1 cellular context compared by ENCODE assay signal in the genomic region with DNA sequence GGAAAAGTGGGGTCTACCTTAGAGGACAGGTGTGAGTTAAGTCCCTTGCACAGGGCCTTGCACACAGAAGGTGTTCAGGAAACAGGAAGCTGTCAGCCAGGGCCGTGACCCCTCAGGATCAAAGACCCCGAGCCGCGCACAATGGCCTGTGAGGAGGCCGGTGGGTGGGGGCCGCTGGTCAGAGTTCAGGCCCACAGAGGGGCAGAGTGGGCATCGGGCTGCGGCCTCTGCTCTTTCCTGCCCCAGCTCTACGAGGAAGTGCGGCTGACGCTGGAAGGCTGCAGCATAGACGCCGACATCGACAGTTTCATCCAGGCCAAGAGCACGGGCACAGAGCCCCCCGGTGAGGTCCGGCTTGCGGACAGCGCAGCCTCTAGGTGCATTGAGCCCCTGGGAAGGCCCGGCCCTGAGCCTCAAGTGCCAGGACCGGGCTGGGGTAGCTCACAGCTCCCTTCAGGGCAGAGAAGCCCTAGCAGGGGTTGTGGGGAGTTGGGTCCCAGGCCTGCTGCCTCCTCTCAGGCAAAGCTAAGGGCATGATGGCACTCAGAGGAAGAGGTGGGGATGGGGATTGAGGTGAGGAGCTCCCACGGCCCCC.
TF ChIP-seq lines count a peak whose summit lies in the region.

No MANE protein-coding gene starts in this region.

TF ChIP-seq in HepG2, 621 proteins besides CTCF, POLR2A, EP300 and RAD21 (continued from another document and continues in another):
- TF ChIP-seq ZBTB4 (CRISPR knock-in tag; IDR thresholded peaks at IDR 0.05; ENCODE audit: borderline replicate concordance) (no peak; the same call in 1 of the 2 replicates), ZNF264 (CRISPR knock-in tag; IDR thresholded peaks at IDR 0.05) (0 out of 2 replicates have a peak, but pooled peaks have one; percentile 11), KDM4B (CRISPR knock-in tag; IDR thresholded peaks at IDR 0.05) (no peak), MATR3 (CRISPR knock-in tag; IDR thresholded peaks at IDR 0.05) (no peak), ESRRA (CRISPR knock-in tag; IDR thresholded peaks at IDR 0.05; ENCODE audit: low read depth) (peak; percentile 52; the same call in 1 of the 2 replicates), NONO (IDR thresholded peaks at IDR 0.05) (no peak), NONO (CRISPR knock-in tag; conservative IDR thresholded peaks at IDR 0.05) (peak; percentile 70), NCOR1 (IDR thresholded peaks at IDR 0.05; ENCODE audit: borderline replicate concordance, low read length) (peak; percentile 52; the same call in 1 of the 2 replicates), FOXK1 (CRISPR knock-in tag; IDR thresholded peaks at IDR 0.05; ENCODE audit: borderline replicate concordance, low read depth) (peak; percentile 36; the same call in 1 of the 2 replicates), ZKSCAN5 (CRISPR knock-in tag; IDR thresholded peaks at IDR 0.05) (no peak), ZNF17 (CRISPR knock-in tag; IDR thresholded peaks at IDR 0.05) (no peak), NFIB (CRISPR knock-in tag; IDR thresholded peaks at IDR 0.05; ENCODE audit: borderline replicate concordance) (no peak), ARNT (IDR thresholded peaks at IDR 0.05) (no peak), ZNF816 (CRISPR knock-in tag; IDR thresholded peaks at IDR 0.05; ENCODE audit: borderline replicate concordance) (no peak), MLLT10 (CRISPR knock-in tag; IDR thresholded peaks at IDR 0.05) (no peak), ZNF543 (CRISPR knock-in tag; IDR thresholded peaks at IDR 0.05) (peak; percentile 84), PHF5A (CRISPR knock-in tag; IDR thresholded peaks at IDR 0.05; ENCODE audit: low read depth, unreplicated experiment) (no peak), NR2F6 (IDR thresholded peaks at IDR 0.05) (peak; percentile 94), NR2F6 (CRISPR knock-in tag; IDR thresholded peaks at IDR 0.05) (peak; percentile 96), PCBP1 (IDR thresholded peaks at IDR 0.05; ENCODE audit: borderline replicate concordance, low read depth, low read length) (no peak), MED1 (CRISPR knock-in tag; IDR thresholded peaks at IDR 0.05) (peak; percentile 30; the same call in 1 of the 2 replicates), ZNF143 (CRISPR knock-in tag; IDR thresholded peaks at IDR 0.05) (no peak), ONECUT2 (CRISPR knock-in tag; IDR thresholded peaks at IDR 0.05) (no peak)
- TF ChIP-seq, protein P1, sequence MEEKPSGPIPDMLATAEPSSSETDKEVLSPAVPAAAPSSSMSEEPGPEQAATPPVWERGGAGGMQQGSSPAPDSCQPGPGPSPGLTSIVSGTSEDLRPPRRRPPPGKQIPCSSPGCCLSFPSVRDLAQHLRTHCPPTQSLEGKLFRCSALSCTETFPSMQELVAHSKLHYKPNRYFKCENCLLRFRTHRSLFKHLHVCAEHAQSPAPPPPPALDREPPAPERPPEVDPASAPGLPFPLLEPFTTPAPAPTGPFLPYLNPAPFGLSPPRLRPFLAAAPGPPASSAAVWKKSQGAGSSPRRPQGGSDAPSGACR (CRISPR knock-in tag; IDR thresholded peaks at IDR 0.05), result peak; percentile 51; the same call in 1 of the 2 replicates
- TF ChIP-seq, protein P2, sequence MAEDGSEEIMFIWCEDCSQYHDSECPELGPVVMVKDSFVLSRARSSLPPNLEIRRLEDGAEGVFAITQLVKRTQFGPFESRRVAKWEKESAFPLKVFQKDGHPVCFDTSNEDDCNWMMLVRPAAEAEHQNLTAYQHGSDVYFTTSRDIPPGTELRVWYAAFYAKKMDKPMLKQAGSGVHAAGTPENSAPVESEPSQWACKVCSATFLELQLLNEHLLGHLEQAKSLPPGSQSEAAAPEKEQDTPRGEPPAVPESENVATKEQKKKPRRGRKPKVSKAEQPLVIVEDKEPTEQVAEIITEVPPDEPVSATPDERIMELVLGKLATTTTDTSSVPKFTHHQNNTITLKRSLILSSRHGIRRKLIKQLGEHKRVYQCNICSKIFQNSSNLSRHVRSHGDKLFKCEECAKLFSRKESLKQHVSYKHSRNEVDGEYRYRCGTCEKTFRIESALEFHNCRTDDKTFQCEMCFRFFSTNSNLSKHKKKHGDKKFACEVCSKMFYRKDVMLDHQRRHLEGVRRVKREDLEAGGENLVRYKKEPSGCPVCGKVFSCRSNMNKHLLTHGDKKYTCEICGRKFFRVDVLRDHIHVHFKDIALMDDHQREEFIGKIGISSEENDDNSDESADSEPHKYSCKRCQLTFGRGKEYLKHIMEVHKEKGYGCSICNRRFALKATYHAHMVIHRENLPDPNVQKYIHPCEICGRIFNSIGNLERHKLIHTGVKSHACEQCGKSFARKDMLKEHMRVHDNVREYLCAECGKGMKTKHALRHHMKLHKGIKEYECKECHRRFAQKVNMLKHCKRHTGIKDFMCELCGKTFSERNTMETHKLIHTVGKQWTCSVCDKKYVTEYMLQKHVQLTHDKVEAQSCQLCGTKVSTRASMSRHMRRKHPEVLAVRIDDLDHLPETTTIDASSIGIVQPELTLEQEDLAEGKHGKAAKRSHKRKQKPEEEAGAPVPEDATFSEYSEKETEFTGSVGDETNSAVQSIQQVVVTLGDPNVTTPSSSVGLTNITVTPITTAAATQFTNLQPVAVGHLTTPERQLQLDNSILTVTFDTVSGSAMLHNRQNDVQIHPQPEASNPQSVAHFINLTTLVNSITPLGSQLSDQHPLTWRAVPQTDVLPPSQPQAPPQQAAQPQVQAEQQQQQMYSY (CRISPR knock-in tag; IDR thresholded peaks at IDR 0.05), result 0 out of 2 replicates have a peak, but pooled peaks have one; percentile 18
- TF ChIP-seq, protein P3, sequence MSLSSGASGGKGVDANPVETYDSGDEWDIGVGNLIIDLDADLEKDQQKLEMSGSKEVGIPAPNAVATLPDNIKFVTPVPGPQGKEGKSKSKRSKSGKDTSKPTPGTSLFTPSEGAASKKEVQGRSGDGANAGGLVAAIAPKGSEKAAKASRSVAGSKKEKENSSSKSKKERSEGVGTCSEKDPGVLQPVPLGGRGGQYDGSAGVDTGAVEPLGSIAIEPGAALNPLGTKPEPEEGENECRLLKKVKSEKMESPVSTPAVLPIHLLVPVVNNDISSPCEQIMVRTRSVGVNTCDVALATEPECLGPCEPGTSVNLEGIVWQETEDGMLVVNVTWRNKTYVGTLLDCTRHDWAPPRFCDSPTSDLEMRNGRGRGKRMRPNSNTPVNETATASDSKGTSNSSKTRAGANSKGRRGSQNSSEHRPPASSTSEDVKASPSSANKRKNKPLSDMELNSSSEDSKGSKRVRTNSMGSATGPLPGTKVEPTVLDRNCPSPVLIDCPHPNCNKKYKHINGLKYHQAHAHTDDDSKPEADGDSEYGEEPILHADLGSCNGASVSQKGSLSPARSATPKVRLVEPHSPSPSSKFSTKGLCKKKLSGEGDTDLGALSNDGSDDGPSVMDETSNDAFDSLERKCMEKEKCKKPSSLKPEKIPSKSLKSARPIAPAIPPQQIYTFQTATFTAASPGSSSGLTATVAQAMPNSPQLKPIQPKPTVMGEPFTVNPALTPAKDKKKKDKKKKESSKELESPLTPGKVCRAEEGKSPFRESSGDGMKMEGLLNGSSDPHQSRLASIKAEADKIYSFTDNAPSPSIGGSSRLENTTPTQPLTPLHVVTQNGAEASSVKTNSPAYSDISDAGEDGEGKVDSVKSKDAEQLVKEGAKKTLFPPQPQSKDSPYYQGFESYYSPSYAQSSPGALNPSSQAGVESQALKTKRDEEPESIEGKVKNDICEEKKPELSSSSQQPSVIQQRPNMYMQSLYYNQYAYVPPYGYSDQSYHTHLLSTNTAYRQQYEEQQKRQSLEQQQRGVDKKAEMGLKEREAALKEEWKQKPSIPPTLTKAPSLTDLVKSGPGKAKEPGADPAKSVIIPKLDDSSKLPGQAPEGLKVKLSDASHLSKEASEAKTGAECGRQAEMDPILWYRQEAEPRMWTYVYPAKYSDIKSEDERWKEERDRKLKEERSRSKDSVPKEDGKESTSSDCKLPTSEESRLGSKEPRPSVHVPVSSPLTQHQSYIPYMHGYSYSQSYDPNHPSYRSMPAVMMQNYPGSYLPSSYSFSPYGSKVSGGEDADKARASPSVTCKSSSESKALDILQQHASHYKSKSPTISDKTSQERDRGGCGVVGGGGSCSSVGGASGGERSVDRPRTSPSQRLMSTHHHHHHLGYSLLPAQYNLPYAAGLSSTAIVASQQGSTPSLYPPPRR (CRISPR knock-in tag; IDR thresholded peaks at IDR 0.05; ENCODE audit: borderline replicate concordance), result peak; percentile 82
- TF ChIP-seq, protein P4, sequence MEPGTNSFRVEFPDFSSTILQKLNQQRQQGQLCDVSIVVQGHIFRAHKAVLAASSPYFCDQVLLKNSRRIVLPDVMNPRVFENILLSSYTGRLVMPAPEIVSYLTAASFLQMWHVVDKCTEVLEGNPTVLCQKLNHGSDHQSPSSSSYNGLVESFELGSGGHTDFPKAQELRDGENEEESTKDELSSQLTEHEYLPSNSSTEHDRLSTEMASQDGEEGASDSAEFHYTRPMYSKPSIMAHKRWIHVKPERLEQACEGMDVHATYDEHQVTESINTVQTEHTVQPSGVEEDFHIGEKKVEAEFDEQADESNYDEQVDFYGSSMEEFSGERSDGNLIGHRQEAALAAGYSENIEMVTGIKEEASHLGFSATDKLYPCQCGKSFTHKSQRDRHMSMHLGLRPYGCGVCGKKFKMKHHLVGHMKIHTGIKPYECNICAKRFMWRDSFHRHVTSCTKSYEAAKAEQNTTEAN (CRISPR knock-in tag; conservative IDR thresholded peaks at IDR 0.05), result peak; percentile 86
- TF ChIP-seq, protein P5, sequence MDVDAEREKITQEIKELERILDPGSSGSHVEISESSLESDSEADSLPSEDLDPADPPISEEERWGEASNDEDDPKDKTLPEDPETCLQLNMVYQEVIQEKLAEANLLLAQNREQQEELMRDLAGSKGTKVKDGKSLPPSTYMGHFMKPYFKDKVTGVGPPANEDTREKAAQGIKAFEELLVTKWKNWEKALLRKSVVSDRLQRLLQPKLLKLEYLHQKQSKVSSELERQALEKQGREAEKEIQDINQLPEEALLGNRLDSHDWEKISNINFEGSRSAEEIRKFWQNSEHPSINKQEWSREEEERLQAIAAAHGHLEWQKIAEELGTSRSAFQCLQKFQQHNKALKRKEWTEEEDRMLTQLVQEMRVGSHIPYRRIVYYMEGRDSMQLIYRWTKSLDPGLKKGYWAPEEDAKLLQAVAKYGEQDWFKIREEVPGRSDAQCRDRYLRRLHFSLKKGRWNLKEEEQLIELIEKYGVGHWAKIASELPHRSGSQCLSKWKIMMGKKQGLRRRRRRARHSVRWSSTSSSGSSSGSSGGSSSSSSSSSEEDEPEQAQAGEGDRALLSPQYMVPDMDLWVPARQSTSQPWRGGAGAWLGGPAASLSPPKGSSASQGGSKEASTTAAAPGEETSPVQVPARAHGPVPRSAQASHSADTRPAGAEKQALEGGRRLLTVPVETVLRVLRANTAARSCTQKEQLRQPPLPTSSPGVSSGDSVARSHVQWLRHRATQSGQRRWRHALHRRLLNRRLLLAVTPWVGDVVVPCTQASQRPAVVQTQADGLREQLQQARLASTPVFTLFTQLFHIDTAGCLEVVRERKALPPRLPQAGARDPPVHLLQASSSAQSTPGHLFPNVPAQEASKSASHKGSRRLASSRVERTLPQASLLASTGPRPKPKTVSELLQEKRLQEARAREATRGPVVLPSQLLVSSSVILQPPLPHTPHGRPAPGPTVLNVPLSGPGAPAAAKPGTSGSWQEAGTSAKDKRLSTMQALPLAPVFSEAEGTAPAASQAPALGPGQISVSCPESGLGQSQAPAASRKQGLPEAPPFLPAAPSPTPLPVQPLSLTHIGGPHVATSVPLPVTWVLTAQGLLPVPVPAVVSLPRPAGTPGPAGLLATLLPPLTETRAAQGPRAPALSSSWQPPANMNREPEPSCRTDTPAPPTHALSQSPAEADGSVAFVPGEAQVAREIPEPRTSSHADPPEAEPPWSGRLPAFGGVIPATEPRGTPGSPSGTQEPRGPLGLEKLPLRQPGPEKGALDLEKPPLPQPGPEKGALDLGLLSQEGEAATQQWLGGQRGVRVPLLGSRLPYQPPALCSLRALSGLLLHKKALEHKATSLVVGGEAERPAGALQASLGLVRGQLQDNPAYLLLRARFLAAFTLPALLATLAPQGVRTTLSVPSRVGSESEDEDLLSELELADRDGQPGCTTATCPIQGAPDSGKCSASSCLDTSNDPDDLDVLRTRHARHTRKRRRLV (CRISPR knock-in tag; IDR thresholded peaks at IDR 0.05), result peak; percentile 32; the same call in 1 of the 2 replicates
- TF ChIP-seq, protein P6, sequence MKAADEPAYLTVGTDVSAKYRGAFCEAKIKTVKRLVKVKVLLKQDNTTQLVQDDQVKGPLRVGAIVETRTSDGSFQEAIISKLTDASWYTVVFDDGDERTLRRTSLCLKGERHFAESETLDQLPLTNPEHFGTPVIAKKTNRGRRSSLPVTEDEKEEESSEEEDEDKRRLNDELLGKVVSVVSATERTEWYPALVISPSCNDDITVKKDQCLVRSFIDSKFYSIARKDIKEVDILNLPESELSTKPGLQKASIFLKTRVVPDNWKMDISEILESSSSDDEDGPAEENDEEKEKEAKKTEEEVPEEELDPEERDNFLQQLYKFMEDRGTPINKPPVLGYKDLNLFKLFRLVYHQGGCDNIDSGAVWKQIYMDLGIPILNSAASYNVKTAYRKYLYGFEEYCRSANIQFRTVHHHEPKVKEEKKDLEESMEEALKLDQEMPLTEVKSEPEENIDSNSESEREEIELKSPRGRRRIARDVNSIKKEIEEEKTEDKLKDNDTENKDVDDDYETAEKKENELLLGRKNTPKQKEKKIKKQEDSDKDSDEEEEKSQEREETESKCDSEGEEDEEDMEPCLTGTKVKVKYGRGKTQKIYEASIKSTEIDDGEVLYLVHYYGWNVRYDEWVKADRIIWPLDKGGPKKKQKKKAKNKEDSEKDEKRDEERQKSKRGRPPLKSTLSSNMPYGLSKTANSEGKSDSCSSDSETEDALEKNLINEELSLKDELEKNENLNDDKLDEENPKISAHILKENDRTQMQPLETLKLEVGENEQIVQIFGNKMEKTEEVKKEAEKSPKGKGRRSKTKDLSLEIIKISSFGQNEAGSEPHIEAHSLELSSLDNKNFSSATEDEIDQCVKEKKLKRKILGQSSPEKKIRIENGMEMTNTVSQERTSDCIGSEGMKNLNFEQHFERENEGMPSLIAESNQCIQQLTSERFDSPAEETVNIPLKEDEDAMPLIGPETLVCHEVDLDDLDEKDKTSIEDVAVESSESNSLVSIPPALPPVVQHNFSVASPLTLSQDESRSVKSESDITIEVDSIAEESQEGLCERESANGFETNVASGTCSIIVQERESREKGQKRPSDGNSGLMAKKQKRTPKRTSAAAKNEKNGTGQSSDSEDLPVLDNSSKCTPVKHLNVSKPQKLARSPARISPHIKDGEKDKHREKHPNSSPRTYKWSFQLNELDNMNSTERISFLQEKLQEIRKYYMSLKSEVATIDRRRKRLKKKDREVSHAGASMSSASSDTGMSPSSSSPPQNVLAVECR (CRISPR knock-in tag; IDR thresholded peaks at IDR 0.05; ENCODE audit: borderline replicate concordance), result peak; percentile 58; the same call in 1 of the 2 replicates
